Comparison of ENCODE assay signal across 12 cellular contexts in genomic region chr3:7977245-7978103, GRCh38.
DNase-seq lines count a peak whose midpoint lies in the region; ATAC-seq and TF ChIP-seq lines count a peak whose summit lies in the region.
"Had no signal": no experiment of that assay in that cellular context is flagged by ENCODE, and none has a peak within 500 bp of the region (broad histone marks: within the 10 kb centered on the region; RNA-seq: fewer than 3 reads in every experiment).

No MANE protein-coding gene starts in this region.

- TF ChIP-seq CTCF in SU-DHL-6 (IDR thresholded peaks at IDR 0.05; ENCODE audit: insufficient read depth, low read length, poor library complexity, severe bottlenecking) = no peak
- TF ChIP-seq CTCF in hepatocyte (IDR thresholded peaks at IDR 0.05; ENCODE audit: poor library complexity) = no peak
- no peak for TF ChIP-seq CTCF in CD4-positive, alpha-beta T cell (IDR thresholded peaks at IDR 0.05)

- WGBS in hepatocyte (ENCODE audit: low lambda C conversion rate, missing lambda C conversion rate) = 75% methylated on average over 5 of the region's 5 CpGs

- no peak overlapping the region for H3K4me3 Mint-ChIP-seq in CD4-positive, alpha-beta T cell
- H3K4me3 Mint-ChIP-seq: CD14-positive monocyte; stimulated activated naive CD8-positive, alpha-beta T cell treated with anti-CD3 and anti-CD28 coated beads, Interleukin-15, Interleukin-2, amounts not matched to agents 100 ng/mL and 50 ng/mL, for 24 hours had no signal

- intact Hi-C loops in CD4-positive, alpha-beta T cell (cut with DNase I, micrococcal nuclease) = no loop called here

- no peaks in the 10 kb centered on the region for H3K9me3 Mint-ChIP-seq in CD4-positive, alpha-beta T cell
- H3K9me3 Mint-ChIP-seq: stimulated activated naive CD8-positive, alpha-beta T cell treated with anti-CD3 and anti-CD28 coated beads, Interleukin-15, Interleukin-2, amounts not matched to agents 100 ng/mL and 50 ng/mL, for 24 hours had no signal

- H3K27me3 Mint-ChIP-seq in CD4-positive, alpha-beta T cell = no peaks in the 10 kb centered on the region
- H3K27me3 Mint-ChIP-seq: stimulated activated naive CD8-positive, alpha-beta T cell treated with anti-CD3 and anti-CD28 coated beads, Interleukin-15, Interleukin-2, amounts not matched to agents 100 ng/mL and 50 ng/mL, for 24 hours had no signal

- H3K27ac Mint-ChIP-seq in CD4-positive, alpha-beta T cell = no peak overlapping the region
- H3K27ac Mint-ChIP-seq: CD14-positive monocyte; stimulated activated naive CD8-positive, alpha-beta T cell treated with anti-CD3 and anti-CD28 coated beads, Interleukin-15, Interleukin-2, amounts not matched to agents 100 ng/mL and 50 ng/mL, for 24 hours had no signal

- H3F3A ChIP-seq in SU-DHL-6 (ENCODE audit: insufficient read depth) = no peaks in the 10 kb centered on the region

- no peaks in the 10 kb centered on the region for H3K4me1 ChIP-seq in hepatocyte (ENCODE audit: insufficient read depth)

- no peaks in the 10 kb centered on the region for H3K9me2 ChIP-seq in SU-DHL-6 (replicated peaks; ENCODE audit: insufficient read depth, low read length)
- H3K9me2 ChIP-seq in hepatocyte (replicated peaks; ENCODE audit: insufficient read depth) = no peaks in the 10 kb centered on the region

- no peaks in the 10 kb centered on the region for H4K20me1 ChIP-seq in SU-DHL-6 (ENCODE audit: low read depth, low read length)
- no peaks in the 10 kb centered on the region for H4K20me1 ChIP-seq in hepatocyte (ENCODE audit: insufficient read depth, poor library complexity, severe bottlenecking)

- no peaks in the 10 kb centered on the region for H3K4me1 Mint-ChIP-seq in CD4-positive, alpha-beta T cell (ENCODE audit: low read depth)
- H3K4me1 Mint-ChIP-seq: CD14-positive monocyte had no signal

- H3K36me3 Mint-ChIP-seq in CD4-positive, alpha-beta T cell (ENCODE audit: low read depth) = no peaks in the 10 kb centered on the region
- H3K36me3 Mint-ChIP-seq: CD14-positive monocyte had no signal

- H3K27ac ChIP-seq in SU-DHL-6 (ENCODE audit: low read depth, low read length) (no peak overlapping the region), hepatocyte (peak overlapping the region; percentile 33)
- H3K27ac ChIP-seq in CD4-positive, alpha-beta T cell (ENCODE audit: low read depth, low read length) = no peak overlapping the region

- no peaks in the 10 kb centered on the region for H3K9me3 ChIP-seq in SU-DHL-6 (ENCODE audit: insufficient read depth, low read length)
- H3K9me3 ChIP-seq in hepatocyte (ENCODE audit: low read depth) = no peaks in the 10 kb centered on the region
- no peaks in the 10 kb centered on the region for H3K9me3 ChIP-seq in CD4-positive, alpha-beta T cell (ENCODE audit: control insufficient read depth, low read length)

- POLR2A ChIA-PET in CD4-positive, alpha-beta T cell (lab: Charles Lee) = no interaction called here

- H3K9ac ChIP-seq in SU-DHL-6 (ENCODE audit: low read length) = no peak overlapping the region

- no peak overlapping the region for H3K4me3 ChIP-seq in SU-DHL-6 (ENCODE audit: insufficient read depth, low read length, poor library complexity, severe bottlenecking)
- H3K4me3 ChIP-seq in hepatocyte = no peak overlapping the region

- H3K4me2 ChIP-seq in SU-DHL-6 (ENCODE audit: low read depth, low read length, poor library complexity, severe bottlenecking) (peak overlapping the region; percentile 42), hepatocyte (no peak overlapping the region)

- H3K36me3 ChIP-seq in SU-DHL-6 (ENCODE audit: low read length) = no peaks in the 10 kb centered on the region
- no peaks in the 10 kb centered on the region for H3K36me3 ChIP-seq in hepatocyte (replicated peaks; ENCODE audit: insufficient read depth, low read depth)

- DNase-seq in Ammon's horn (ENCODE audit: low spot score) (peak; percentile 13), hepatocyte (ENCODE audit: low spot score) (peak; percentile 19), DMS 273 (lab: John Stamatoyannopoulos, UW; ENCODE audit: unreplicated experiment) (no peak), DMS 273 treated with DMSO at 0.1 percent for 48 hours (lab: John Stamatoyannopoulos, UW) (no peak)
- no peak for DNase-seq in CD4-positive, alpha-beta T cell
- DNase-seq: activated T-cell treated with anti-CD3 and anti-CD28 coated beads, Interleukin-2, amount 50 U/mL, for 48 hours; effector CD8-positive, alpha-beta T cell had no signal

- H2AFZ ChIP-seq in SU-DHL-6 (ENCODE audit: low read depth, low read length, severe bottlenecking) (peak overlapping the region; percentile 19), hepatocyte (no peak overlapping the region)

- ATAC-seq in HG02610 (IDR thresholded peaks at IDR 0.05; ENCODE audit: unreplicated experiment) = peak; percentile 66
- ATAC-seq in CD4-positive, alpha-beta T cell (ENCODE audit: poor library complexity) = no peak
- no peak for ATAC-seq in GM21367 (IDR thresholded peaks at IDR 0.05; ENCODE audit: unreplicated experiment)

- no peaks in the 10 kb centered on the region for H3K27me3 ChIP-seq in SU-DHL-6 (ENCODE audit: low read length)
- H3K27me3 ChIP-seq in hepatocyte = no peaks in the 10 kb centered on the region
- H3K27me3 ChIP-seq in CD4-positive, alpha-beta T cell (ENCODE audit: control insufficient read depth, insufficient read depth, low read length) = no peaks in the 10 kb centered on the region

- CTCF ChIA-PET in CD4-positive, alpha-beta T cell (lab: Charles Lee) = no interaction called here

- no peaks in the 10 kb centered on the region for H3K79me2 ChIP-seq in SU-DHL-6 (ENCODE audit: insufficient read depth, low read length)
- no peaks in the 10 kb centered on the region for H3K79me2 ChIP-seq in hepatocyte

Comparison
In these comparisons a context has a peak if more than half of its experiments do, and no peak if none do; other contexts are left out.
1. DNase-seq: peak in Ammon's horn (single experiment) and hepatocyte (single experiment); none in DMS 273 (single experiment), CD4-positive, alpha-beta T cell (0 of 10) and DMS 273 treated with DMSO at 0.1 percent for 48 hours (single experiment).